In the genomic region with DNA sequence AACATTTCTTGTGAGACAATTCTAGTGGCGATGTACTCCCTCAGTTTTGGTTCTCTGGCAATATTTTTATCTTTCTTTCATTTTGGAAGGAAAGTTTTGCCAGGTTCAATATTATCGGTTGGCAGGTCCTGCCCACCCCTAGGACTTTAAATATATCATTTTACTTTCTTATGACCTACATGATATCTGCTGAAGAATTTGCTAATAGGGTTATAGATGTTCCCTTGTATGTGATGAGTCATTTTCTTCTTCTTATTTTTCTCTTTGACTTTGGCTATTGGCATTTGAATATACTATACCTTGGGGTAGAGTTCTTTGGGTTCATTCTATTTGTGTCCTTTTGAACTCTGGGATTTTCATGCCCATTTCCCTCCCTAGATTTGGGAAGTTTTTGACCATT, we compare ENCODE assay signal across 21 cellular contexts.
A peak's percentile ranks its signal among the peaks of the same experiment; 100 is the strongest.
DNase-seq lines count a peak whose midpoint lies in the region; ATAC-seq and TF ChIP-seq lines count a peak whose summit lies in the region.
"Had no signal": no experiment of that assay in that cellular context is flagged by ENCODE, and none has a peak within 500 bp of the region (broad histone marks: within the 10 kb centered on the region; RNA-seq: fewer than 3 reads in every experiment).

No MANE protein-coding gene starts in this region.

- no peak overlapping the region for H3K4me2 ChIP-seq in OCI-LY1 (ENCODE audit: low read length)
- H3K4me2 ChIP-seq: A549; BLaER1 treated with 17β-estradiol and CSF1 and Interleukin-3, amounts not matched to agents 10 nM and 100 nM had no signal

- no peak for ATAC-seq in GM18517 (IDR thresholded peaks at IDR 0.05; ENCODE audit: unreplicated experiment)
- ATAC-seq: A549; CD8-positive, alpha-beta T cell; GM12878 had no signal

- H3K79me2 ChIP-seq in OCI-LY1 (ENCODE audit: insufficient read depth, low read length), result no peaks in the 10 kb centered on the region

- H3K27ac ChIP-seq in left ventricle myocardium inferior (replicated peaks), result peak overlapping the region; percentile 86
- no peak overlapping the region for H3K27ac ChIP-seq in right atrium auricular region
- H3K27ac ChIP-seq in OCI-LY1 (ENCODE audit: low read depth, low read length, poor library complexity, severe bottlenecking), result no peak overlapping the region
- H3K27ac ChIP-seq: 22Rv1; A549; BLaER1 treated with 17β-estradiol and CSF1 and Interleukin-3, amounts not matched to agents 10 nM and 100 nM; C4-2B had no signal

- H3K27me3 ChIP-seq in left ventricle myocardium inferior (ENCODE audit: low read depth) (no peaks in the 10 kb centered on the region), right atrium auricular region (no peaks in the 10 kb centered on the region), OCI-LY1 (ENCODE audit: insufficient read depth, low read length) (no peaks in the 10 kb centered on the region)
- H3K27me3 ChIP-seq: BLaER1 treated with 17β-estradiol and CSF1 and Interleukin-3, amounts not matched to agents 10 nM and 100 nM had no signal

- TF ChIP-seq CTCF in left ventricle myocardium inferior (IDR thresholded peaks at IDR 0.05; ENCODE audit: borderline replicate concordance) (no peak), right atrium auricular region (IDR thresholded peaks at IDR 0.05) (no peak), OCI-LY1 (IDR thresholded peaks at IDR 0.05; ENCODE audit: low read length) (no peak)

- H3F3A ChIP-seq in OCI-LY1 (ENCODE audit: insufficient read depth, low read length), result no peaks in the 10 kb centered on the region

- no peaks in the 10 kb centered on the region for H4K20me1 ChIP-seq in OCI-LY1 (ENCODE audit: insufficient read depth, low read length)
- H4K20me1 ChIP-seq: BLaER1 treated with 17β-estradiol and CSF1 and Interleukin-3, amounts not matched to agents 10 nM and 100 nM had no signal

- no peak overlapping the region for H3K9ac ChIP-seq in OCI-LY1 (ENCODE audit: low read length)
- H3K9ac ChIP-seq: BLaER1 treated with 17β-estradiol and CSF1 and Interleukin-3, amounts not matched to agents 10 nM and 100 nM had no signal

- peak overlapping the region; percentile 10; the same call in 1 of the 2 replicates for H2AFZ ChIP-seq in OCI-LY1 (ENCODE audit: low read length)

- DNase-seq in left ventricle myocardium inferior (no peak), right atrium auricular region (ENCODE audit: low spot score) (no peak)
- no peak for DNase-seq in activated T-cell treated with anti-CD3 and anti-CD28 coated beads, Interleukin-2, amount 50 U/mL, for 48 hours
- DNase-seq: AML-193; CD4-positive, alpha-beta T cell; CD8-positive, alpha-beta T cell; COR-L47; DMS 273 treated with DMSO at 0.1 percent for 48 hours; DMS153; DMS53; DMS79; DND-41; EL; GDM1 had no signal

- H3K36me3 ChIP-seq in left ventricle myocardium inferior (no peaks in the 10 kb centered on the region), right atrium auricular region (no peaks in the 10 kb centered on the region), OCI-LY1 (ENCODE audit: insufficient read depth, low read length) (no peaks in the 10 kb centered on the region)
- H3K36me3 ChIP-seq: BLaER1 treated with 17β-estradiol and CSF1 and Interleukin-3, amounts not matched to agents 10 nM and 100 nM had no signal

- H3K9me3 ChIP-seq in left ventricle myocardium inferior (replicated peaks) (peaks cover 26% of the 10 kb centered on the region), right atrium auricular region (peaks cover 0 to 18% of the 10 kb centered on the region in 2 donors), OCI-LY1 (ENCODE audit: low read length) (no peaks in the 10 kb centered on the region)
- H3K9me3 ChIP-seq: A549 had no signal

- intact Hi-C loops in left ventricle myocardium inferior (cut with micrococcal nuclease), result no loop called here

- H3K4me3 ChIP-seq in left ventricle myocardium inferior, result no peak overlapping the region
- H3K4me3 ChIP-seq in right atrium auricular region, result no peak overlapping the region
- no peak overlapping the region for H3K4me3 ChIP-seq in OCI-LY1 (ENCODE audit: low read depth, low read length, poor library complexity, severe bottlenecking)
- H3K4me3 ChIP-seq: A549; BLaER1 treated with 17β-estradiol and CSF1 and Interleukin-3, amounts not matched to agents 10 nM and 100 nM; GM12878 had no signal

- H3K9me2 ChIP-seq in OCI-LY1 (ENCODE audit: low read depth, low read length), result no peaks in the 10 kb centered on the region

- peaks cover 11% of the 10 kb centered on the region for H3K4me1 ChIP-seq in left ventricle myocardium inferior
- H3K4me1 ChIP-seq in right atrium auricular region, result no peaks in the 10 kb centered on the region
- H3K4me1 ChIP-seq in OCI-LY1 (ENCODE audit: insufficient read depth, low read length, severe bottlenecking), result no peaks in the 10 kb centered on the region
- H3K4me1 ChIP-seq: A549; BLaER1 treated with 17β-estradiol and CSF1 and Interleukin-3, amounts not matched to agents 10 nM and 100 nM had no signal
